In genomic region chr4:25875281-25875745, GRCh38 we compare ENCODE assay signal across 12 cellular contexts. TPM values are rescaled to one million over a fixed set of nuclear protein-coding genes. Genes with fewer than 3 reads are reported as not detected.
A peak's percentile ranks its signal among the peaks of the same experiment; 100 is the strongest.
DNase-seq lines count a peak whose midpoint lies in the region; ATAC-seq lines count a peak whose summit lies in the region.
"Had no signal": no experiment of that assay in that cellular context is flagged by ENCODE, and none has a peak within 500 bp of the region (broad histone marks: within the 10 kb centered on the region; RNA-seq: fewer than 3 reads in every experiment).

No MANE protein-coding gene starts in this region.

- in situ Hi-C loops in G401 (cut with HindIII; ENCODE audit: low sequenced_read_pairs), result no loop called here

- peak; percentile 32 for DNase-seq in NOMO-1 treated with DMSO at 0.1 percent for 48 hours (lab: John Stamatoyannopoulos, UW; ENCODE audit: unreplicated experiment)
- no peak for DNase-seq in NOMO-1 treated with dmso at 0.1 percent for 144 hours (lab: John Stamatoyannopoulos, UW; ENCODE audit: unreplicated experiment)
- DNase-seq in NCI-H226, result no peak
- DNase-seq in amniotic stem cell (lab: John Stamatoyannopoulos, UW), result no peak
- no peak for DNase-seq in G401 (ENCODE audit: low spot score)
- DNase-seq in activated CD4-positive, alpha-beta T cell treated with anti-CD3 and anti-CD28 coated beads, Interleukin-2, amount 50 U/mL, for 1 hour, result no peak
- DNase-seq: activated effector memory CD4-positive, alpha-beta T cell treated with anti-CD3 and anti-CD28 coated beads, Interleukin-2, amount 50 U/mL, for 16 hours; DND-41; NCI-H2107; stomach had no signal

- ATAC-seq in HG02840 (IDR thresholded peaks at IDR 0.05; ENCODE audit: low FRiP score, unreplicated experiment), result peak; percentile 49
- peak; percentile 39 for ATAC-seq in HG03565 (IDR thresholded peaks at IDR 0.05; ENCODE audit: unreplicated experiment)

RNA-seq across cellular contexts. Expression of gene SEL1L3, which starts 12.5 kb away (rescaled TPM):
- total RNA-seq in G401 (2014; rRNA removed; shearing (Covaris generic)), result 133 and 134 TPM in 2 replicates

RNA-seq across cellular contexts. Expression of gene SMIM20, which starts 38.7 kb away (rescaled TPM):
- total RNA-seq in G401 (2014; rRNA removed; shearing (Covaris generic)), result 99.6 and 111 TPM in 2 replicates
